Comparison of ENCODE assay signal across 35 cellular contexts in genomic region chr6:12169377-12169776, GRCh38.
"Had no signal": no experiment of that assay in that cellular context is flagged by ENCODE, and none has a peak within 500 bp of the region (broad histone marks: within the 10 kb centered on the region; RNA-seq: fewer than 3 reads in every experiment).

No MANE protein-coding gene starts in this region.

- H3K36me3 ChIP-seq: MG63 had no signal

- H3K9me3 ChIP-seq: MG63 had no signal

- H3K27me3 ChIP-seq: MG63 had no signal

- H3K4me3 ChIP-seq: MG63 had no signal

- DNase-seq: Karpas-422, Kasumi-1, MG63, MM.1S, MV-4-11, NCI-H1048, NCI-H1092, NCI-H1092 treated with DMSO at 0.1 percent for 48 hours, NCI-H1105, NCI-H1417, NCI-H1417 treated with DMSO at 0.1 percent for 48 hours, NCI-H1436, NCI-H1436 treated with DMSO at 0.1 percent for 48 hours, NCI-H146, NCI-H1694, NCI-H1694 treated with DMSO at 0.1 percent for 48 hours, NCI-H187, NCI-H187 treated with DMSO at 0.1 percent for 48 hours, NCI-H1930, NCI-H2029, NCI-H2029 treated with DMSO at 0.1 percent for 48 hours, NCI-H2081, NCI-H2081 treated with DMSO at 0.1 percent for 48 hours, NCI-H2107, NCI-H2171, NCI-H2171 treated with DMSO at 0.1 percent for 48 hours, NCI-H2227 treated with DMSO at 0.1 percent for 48 hours, NCI-H226, NCI-H345, NCI-H446, NCI-H446 treated with DMSO at 0.1 percent for 48 hours, NCI-H510A, NCI-H510A treated with DMSO at 0.1 percent for 48 hours, NCI-H524, NCI-H524 treated with DMSO at 0.1 percent for 48 hours had no signal
